1 cellular context compared by ENCODE assay signal in the genomic region with DNA sequence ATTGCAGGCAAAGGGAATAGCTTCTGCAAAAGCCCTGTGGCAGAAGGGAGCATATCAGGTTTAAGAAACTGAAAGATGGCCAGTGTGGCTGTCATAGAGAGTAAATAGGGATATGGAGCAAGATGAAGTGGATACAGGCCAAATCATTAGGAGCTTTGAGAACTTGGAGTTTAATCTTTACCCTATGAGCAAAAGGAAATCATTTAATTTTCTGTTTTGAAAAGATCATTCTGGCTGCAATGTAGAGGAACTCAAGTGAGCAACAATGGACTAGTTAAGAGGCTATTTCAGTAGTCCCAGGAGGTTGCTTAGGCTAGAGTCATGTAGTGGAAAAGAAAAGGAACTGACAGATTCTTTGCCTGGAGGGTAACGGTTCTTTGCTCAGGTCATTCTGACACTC.
TF ChIP-seq lines count a peak whose summit lies in the region.

No MANE protein-coding gene starts in this region.

TF ChIP-seq in IMR-90, 13 proteins besides CTCF, POLR2A, EP300 and RAD21 (continued from another document):
- TF ChIP-seq, protein P1, sequence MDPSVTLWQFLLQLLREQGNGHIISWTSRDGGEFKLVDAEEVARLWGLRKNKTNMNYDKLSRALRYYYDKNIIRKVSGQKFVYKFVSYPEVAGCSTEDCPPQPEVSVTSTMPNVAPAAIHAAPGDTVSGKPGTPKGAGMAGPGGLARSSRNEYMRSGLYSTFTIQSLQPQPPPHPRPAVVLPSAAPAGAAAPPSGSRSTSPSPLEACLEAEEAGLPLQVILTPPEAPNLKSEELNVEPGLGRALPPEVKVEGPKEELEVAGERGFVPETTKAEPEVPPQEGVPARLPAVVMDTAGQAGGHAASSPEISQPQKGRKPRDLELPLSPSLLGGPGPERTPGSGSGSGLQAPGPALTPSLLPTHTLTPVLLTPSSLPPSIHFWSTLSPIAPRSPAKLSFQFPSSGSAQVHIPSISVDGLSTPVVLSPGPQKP (IDR thresholded peaks at IDR 0.05; ENCODE audit: borderline replicate concordance, low read depth, low read length) = no peak
- no peak for TF ChIP-seq RCOR1 (IDR thresholded peaks at IDR 0.05; ENCODE audit: insufficient replicate concordance, low read length)
- TF ChIP-seq MAFK (IDR thresholded peaks at IDR 0.05; ENCODE audit: low read depth, low read length) = no peak
- TF ChIP-seq SMC3 (IDR thresholded peaks at IDR 0.05; ENCODE audit: low read depth, low read length) = no peak
- TF ChIP-seq MAZ (IDR thresholded peaks at IDR 0.05; ENCODE audit: borderline replicate concordance, low read depth, low read length) = no peak
